10 cellular contexts compared by ENCODE assay signal in genomic region chr3:122146466-122146865, GRCh38. TPM values are rescaled to one million over a fixed set of nuclear protein-coding genes. Genes with fewer than 3 reads are reported as not detected.
DNase-seq lines count a peak whose midpoint lies in the region; ATAC-seq and TF ChIP-seq lines count a peak whose summit lies in the region.
"Had no signal": no experiment of that assay in that cellular context is flagged by ENCODE, and none has a peak within 500 bp of the region (broad histone marks: within the 10 kb centered on the region; RNA-seq: fewer than 3 reads in every experiment).

No MANE protein-coding gene starts in this region.

- H3K4me3 Mint-ChIP-seq in activated CD4-positive, alpha-beta T cell treated with anti-CD3 and anti-CD28 coated beads, Interleukin-2, amount 10 ng/mL, durations not matched to agents 7 days and 5 days, result no peak overlapping the region

- H3K27ac ChIP-seq in WERI-Rb-1, result no peak overlapping the region
- H3K27ac ChIP-seq: heart right ventricle had no signal

- no peak overlapping the region for H3K4me3 ChIP-seq in WERI-Rb-1 (ENCODE audit: low read depth, low read length)
- H3K4me3 ChIP-seq: heart right ventricle had no signal

- ATAC-seq in GM18870 (IDR thresholded peaks at IDR 0.05; ENCODE audit: unreplicated experiment) (peak; percentile 90), HG02678 (IDR thresholded peaks at IDR 0.05; ENCODE audit: unreplicated experiment) (peak; percentile 76)
- ATAC-seq: heart right ventricle had no signal

- H3K9me3 Mint-ChIP-seq in activated CD4-positive, alpha-beta T cell treated with anti-CD3 and anti-CD28 coated beads, Interleukin-2, amount 10 ng/mL, durations not matched to agents 7 days and 5 days, result peaks cover 11% of the 10 kb centered on the region

- no peaks in the 10 kb centered on the region for H3K27me3 Mint-ChIP-seq in activated CD4-positive, alpha-beta T cell treated with anti-CD3 and anti-CD28 coated beads, Interleukin-2, amount 10 ng/mL, durations not matched to agents 7 days and 5 days

- peaks cover 19% of the 10 kb centered on the region for H3K4me1 Mint-ChIP-seq in activated CD4-positive, alpha-beta T cell treated with anti-CD3 and anti-CD28 coated beads, Interleukin-2, amount 10 ng/mL, durations not matched to agents 7 days and 5 days

- H3K27me3 ChIP-seq in WERI-Rb-1 (ENCODE audit: insufficient read depth, low read depth, severe bottlenecking), result no peaks in the 10 kb centered on the region
- H3K27me3 ChIP-seq: heart right ventricle had no signal

- no peak for TF ChIP-seq CTCF in WERI-Rb-1 (IDR thresholded peaks at IDR 0.05; ENCODE audit: low read depth, low read length)

- DNase-seq in activated CD4-positive, alpha-beta T cell treated with anti-CD3 and anti-CD28 coated beads, Interleukin-2, amount 10 ng/mL, durations not matched to agents 7 days and 5 days, result peak; percentile 44
- DNase-seq in stimulated activated CD4-positive, alpha-beta T cell treated with anti-CD3 and anti-CD28 coated beads, Interleukin-12 subunit alpha, Interleukin-12 subunit beta, amount 100 ng/mL, for 48 hours (ENCODE audit: low read depth in 2 of 3, low spot score in 1 of 3), result peak; percentile 62 to 76 (median 63)
- DNase-seq in HCEC 1CT (no peak), NCI-H128 (lab: John Stamatoyannopoulos, UW; ENCODE audit: unreplicated experiment) (no peak), KBM-7 (no peak), WERI-Rb-1 (no peak)
- DNase-seq: heart right ventricle had no signal

- CTCF ChIA-PET in activated CD4-positive, alpha-beta T cell treated with anti-CD3 and anti-CD28 coated beads, Interleukin-2, amount 10 ng/mL, durations not matched to agents 7 days and 5 days (lab: Charles Lee), result interaction anchor here (1.0 kb wide), 1 partner anchor 9 kb away, joined by 3 read pairs; no protein-coding TSS in a partner anchor

- H3K36me3 ChIP-seq in WERI-Rb-1, result no peaks in the 10 kb centered on the region
- H3K36me3 ChIP-seq: heart right ventricle had no signal

- peaks cover 6% of the 10 kb centered on the region for H3K9me3 ChIP-seq in WERI-Rb-1 (ENCODE audit: severe bottlenecking)

- peak overlapping the region; percentile 34 for H3K27ac Mint-ChIP-seq in activated CD4-positive, alpha-beta T cell treated with anti-CD3 and anti-CD28 coated beads, Interleukin-2, amount 10 ng/mL, durations not matched to agents 7 days and 5 days

- H3K36me3 Mint-ChIP-seq in activated CD4-positive, alpha-beta T cell treated with anti-CD3 and anti-CD28 coated beads, Interleukin-2, amount 10 ng/mL, durations not matched to agents 7 days and 5 days (ENCODE audit: low read depth), result peaks cover 3% of the 10 kb centered on the region

- POLR2A ChIA-PET in activated CD4-positive, alpha-beta T cell treated with anti-CD3 and anti-CD28 coated beads, Interleukin-2, amount 10 ng/mL, durations not matched to agents 7 days and 5 days (lab: Charles Lee), result no interaction called here

- in situ Hi-C loops in KBM-7 (cut with MboI; ENCODE audit: low pct_unique_long_range_greater_than_20kb, low sequenced_read_pairs), result no loop called here

RNA-seq across cellular contexts. Expression of gene CASR, which starts 37.0 kb away (rescaled TPM):
- total RNA-seq in activated CD4-positive, alpha-beta T cell treated with anti-CD3 and anti-CD28 coated beads, Interleukin-2, amount 10 ng/mL, durations not matched to agents 7 days and 5 days, result under 1 TPM in 1 of 2 experiments, not detected in 1; 0.06 TPM
- total RNA-seq: astrocyte, heart right ventricle had no signal

Comparison
In these comparisons a context has a peak if more than half of its experiments do, and no peak if none do; other contexts are left out.
1. DNase-seq: peak in activated CD4-positive, alpha-beta T cell treated with anti-CD3 and anti-CD28 coated beads, Interleukin-2, amount 10 ng/mL, durations not matched to agents 7 days and 5 days (single experiment) and stimulated activated CD4-positive, alpha-beta T cell treated with anti-CD3 and anti-CD28 coated beads, Interleukin-12 subunit alpha, Interleukin-12 subunit beta, amount 100 ng/mL, for 48 hours (3 of 3); none in HCEC 1CT (single experiment), NCI-H128 (single experiment), KBM-7 (single experiment) and WERI-Rb-1 (single experiment).